Comparison of ENCODE assay signal across 19 cellular contexts in genomic region chr18:25915907-25916306, GRCh38.
DNase-seq lines count a peak whose midpoint lies in the region; ATAC-seq, FAIRE-seq and TF ChIP-seq lines count a peak whose summit lies in the region.
"Had no signal": no experiment of that assay in that cellular context is flagged by ENCODE, and none has a peak within 500 bp of the region (broad histone marks: within the 10 kb centered on the region; RNA-seq: fewer than 3 reads in every experiment).

No MANE protein-coding gene starts in this region.

- H2AFZ ChIP-seq in GM12878 (ENCODE audit: control insufficient read depth, low read depth, low read length), result no peak overlapping the region

- H3K36me3 ChIP-seq in GM12878 (ENCODE audit: control insufficient read depth in 2 of 2, insufficient read depth in 2 of 2, low read length in 1 of 2), result no peaks in the 10 kb centered on the region
- H3K36me3 ChIP-seq in upper lobe of left lung, result no peaks in the 10 kb centered on the region
- H3K36me3 ChIP-seq: esophagus muscularis mucosa, heart left ventricle, neutrophil, Peyer's patch, WERI-Rb-1 had no signal

- CTCF ChIA-PET in GM12878 (lab: Yijun Ruan, JAX), result no interaction called here

- SMC1A ChIA-PET in GM12878 (lab: Charles Lee; ENCODE audit: uncharacterized antibody, unreplicated experiment), result no interaction called here

- no peak for FAIRE-seq in GM12878 (lab: Jason Lieb, UNC)

- TF ChIP-seq POLR2A in GM12878 (IDR thresholded peaks at IDR 0.05; ENCODE audit: low read depth, low read length) (no peak), upper lobe of left lung (IDR thresholded peaks at IDR 0.05) (no peak)

- no peaks in the 10 kb centered on the region for H3K4me1 Mint-ChIP-seq in nephron progenitor cell
- H3K4me1 Mint-ChIP-seq: CD14-positive monocyte, T-cell had no signal

- no peak overlapping the region for H3K4me3 Mint-ChIP-seq in nephron progenitor cell
- H3K4me3 Mint-ChIP-seq: CD14-positive monocyte, T-cell had no signal

- H3K4me3 ChIP-seq in GM12878 (no peak overlapping the region), upper lobe of left lung (no peak overlapping the region)
- H3K4me3 ChIP-seq: esophagus muscularis mucosa, heart left ventricle, Peyer's patch had no signal

- H3K27me3 Mint-ChIP-seq in nephron progenitor cell (ENCODE audit: low read depth, poor library complexity), result peaks cover 7% of the 10 kb centered on the region

- H3K9ac ChIP-seq in GM12878 (ENCODE audit: control insufficient read depth, insufficient read depth, low read length), result no peak overlapping the region

- peak; percentile 3 for DNase-seq in HuH-7.5 (ENCODE audit: low spot score)
- no peak for DNase-seq in GM12878 (ENCODE audit: low read depth, low spot score)
- no peak for DNase-seq in nephron progenitor cell
- DNase-seq in activated CD4-positive, CD25-positive, alpha-beta regulatory T cell treated with anti-CD3 and anti-CD28 coated beads, Interleukin-2, amount 50 U/mL, for 72 hours, result no peak
- DNase-seq in stimulated activated CD4-positive, alpha-beta T cell treated with anti-CD3 and anti-CD28 coated beads, Interleukin-2, amount 100 ng/mL, for 24 hours, result no peak
- no peak for DNase-seq in upper lobe of left lung
- DNase-seq in SIG-M5 (lab: John Stamatoyannopoulos, UW), result no peak
- DNase-seq: activated gamma-delta T cell treated with Interleukin-2 at 50 U/mL for 16 hours, aorta, DMS79, heart left ventricle, kidney glomerular epithelial cell, Peyer's patch, T-cell, WERI-Rb-1 had no signal

- no peaks in the 10 kb centered on the region for H3K36me3 Mint-ChIP-seq in nephron progenitor cell (ENCODE audit: low read depth)
- H3K36me3 Mint-ChIP-seq: CD14-positive monocyte, T-cell had no signal

- no peaks in the 10 kb centered on the region for H3K4me1 ChIP-seq in GM12878 (ENCODE audit: control insufficient read depth, insufficient read depth, low read length)
- H3K4me1 ChIP-seq in upper lobe of left lung, result no peaks in the 10 kb centered on the region
- H3K4me1 ChIP-seq: esophagus muscularis mucosa, heart left ventricle, Peyer's patch had no signal

- RAD21 ChIA-PET in GM12878 (lab: Charles Lee; ENCODE audit: unreplicated experiment), result interaction anchor here (0.8 kb wide), 1 partner anchor 142 kb away, joined by 3 read pairs; no protein-coding TSS in a partner anchor

- POLR2A ChIA-PET in GM12878 (lab: Charles Lee), result no interaction called here

- 30% methylated on average over 4 of the region's 4 CpGs for WGBS in GM12878 (ENCODE audit: insufficient coverage, insufficient replicate concordance, low lambda C conversion rate, missing lambda C conversion rate)
- WGBS in upper lobe of left lung, 2 donors, result 85 to 89% methylated on average over 4 of the region's 4 CpGs

- in situ Hi-C loops in GM12878 (cut with MboI), result no loop called here

- TF ChIP-seq RAD21 in GM12878 (IDR thresholded peaks at IDR 0.05; ENCODE audit: insufficient read depth, low read depth, low read length), result no peak

- TF ChIP-seq EP300 in GM12878 (IDR thresholded peaks at IDR 0.05; ENCODE audit: borderline replicate concordance in 1 of 2, control insufficient read depth in 1 of 2, low read depth in 2 of 2, low read length in 2 of 2), result no peak
- no peak for TF ChIP-seq EP300 in upper lobe of left lung (IDR thresholded peaks at IDR 0.05)

- intact Hi-C loops in GM12878 (cut with micrococcal nuclease; ENCODE audit: unreplicated experiment), result no loop called here

- no peak overlapping the region for H3K4me2 ChIP-seq in GM12878 (ENCODE audit: control insufficient read depth, insufficient read depth)

- ATAC-seq in GM12878 (peak; percentile 61), upper lobe of left lung (ENCODE audit: low FRiP score in 2 of 2) (no peak)
- ATAC-seq: heart left ventricle, T-cell had no signal

- H3K9me3 Mint-ChIP-seq in nephron progenitor cell, result no peaks in the 10 kb centered on the region
- H3K9me3 Mint-ChIP-seq: T-cell had no signal

- H3K27ac ChIP-seq in GM12878 (ENCODE audit: control insufficient read depth, insufficient read depth) (no peak overlapping the region), upper lobe of left lung (no peak overlapping the region)
- H3K27ac ChIP-seq: esophagus muscularis mucosa, heart left ventricle, neutrophil, Peyer's patch, WERI-Rb-1 had no signal

- no peaks in the 10 kb centered on the region for H3K27me3 ChIP-seq in GM12878 (replicated peaks in 1 of 2; ENCODE audit: control insufficient read depth in 2 of 2, insufficient read depth in 2 of 2, low read length in 1 of 2)
- H3K27me3 ChIP-seq in upper lobe of left lung, result no peaks in the 10 kb centered on the region
- H3K27me3 ChIP-seq: esophagus muscularis mucosa, heart left ventricle, neutrophil, Peyer's patch had no signal

- no TSS peak for BruUV-seq in GM12878 (replicated peaks; lab: Mats Ljungman, UMichigan)

- no peaks in the 10 kb centered on the region for H4K20me1 ChIP-seq in GM12878 (ENCODE audit: control insufficient read depth, insufficient read depth)

- H3K79me2 ChIP-seq in GM12878 (ENCODE audit: control insufficient read depth, insufficient read depth, low read length), result no peaks in the 10 kb centered on the region

- TF ChIP-seq CTCF in GM12872 (IDR thresholded peaks at IDR 0.05; ENCODE audit: insufficient read depth, low read depth, low read length), result peak; percentile 34; the same call in 2 of the 3 replicates
- TF ChIP-seq CTCF in GM12878 (IDR thresholded peaks at IDR 0.05 in 2 of 3, conservative IDR thresholded peaks at IDR 0.05 in 1 of 3; ENCODE audit: control insufficient read depth in 2 of 3, extremely low read depth in 1 of 3, insufficient read depth in 1 of 3, low read depth in 3 of 3, low read length in 3 of 3), result peak in 1 of 3 experiments; percentile 30; a peak in 2 of 6 replicates
- peak; percentile 14 for TF ChIP-seq CTCF in nephron progenitor cell (IDR thresholded peaks at IDR 0.05)
- no peak for TF ChIP-seq CTCF in upper lobe of left lung (IDR thresholded peaks at IDR 0.05)

- no peak overlapping the region for H3K27ac Mint-ChIP-seq in nephron progenitor cell
- H3K27ac Mint-ChIP-seq: T-cell had no signal

- no peaks in the 10 kb centered on the region for H3K9me3 ChIP-seq in GM12878 (replicated peaks; ENCODE audit: control insufficient read depth, insufficient read depth, low read length)
- no peaks in the 10 kb centered on the region for H3K9me3 ChIP-seq in upper lobe of left lung
- H3K9me3 ChIP-seq: esophagus muscularis mucosa, neutrophil, Peyer's patch had no signal

TF ChIP-seq in GM12878, 131 proteins besides CTCF, POLR2A, EP300 and RAD21 (continues in another document):
- TF ChIP-seq, protein P1, sequence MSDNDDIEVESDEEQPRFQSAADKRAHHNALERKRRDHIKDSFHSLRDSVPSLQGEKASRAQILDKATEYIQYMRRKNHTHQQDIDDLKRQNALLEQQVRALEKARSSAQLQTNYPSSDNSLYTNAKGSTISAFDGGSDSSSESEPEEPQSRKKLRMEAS (IDR thresholded peaks at IDR 0.05; ENCODE audit: low read depth, low read length), result no peak
- TF ChIP-seq ATF7 (IDR thresholded peaks at IDR 0.05; ENCODE audit: low read depth) (no peak), SREBF2 (IDR thresholded peaks at IDR 0.05; ENCODE audit: low read length) (no peak), ZNF217 (IDR thresholded peaks at IDR 0.05) (no peak), WRNIP1 (IDR thresholded peaks at IDR 0.05; ENCODE audit: borderline replicate concordance, low read depth, low read length) (no peak), RFX5 (IDR thresholded peaks at IDR 0.05; ENCODE audit: low read depth, low read length) (no peak), BMI1 (IDR thresholded peaks at IDR 0.05; ENCODE audit: borderline replicate concordance) (no peak), ZNF24 (IDR thresholded peaks at IDR 0.05) (no peak), SMARCA5 (IDR thresholded peaks at IDR 0.05) (no peak), ZBTB33 (IDR thresholded peaks at IDR 0.05) (no peak)
- TF ChIP-seq, protein P2, sequence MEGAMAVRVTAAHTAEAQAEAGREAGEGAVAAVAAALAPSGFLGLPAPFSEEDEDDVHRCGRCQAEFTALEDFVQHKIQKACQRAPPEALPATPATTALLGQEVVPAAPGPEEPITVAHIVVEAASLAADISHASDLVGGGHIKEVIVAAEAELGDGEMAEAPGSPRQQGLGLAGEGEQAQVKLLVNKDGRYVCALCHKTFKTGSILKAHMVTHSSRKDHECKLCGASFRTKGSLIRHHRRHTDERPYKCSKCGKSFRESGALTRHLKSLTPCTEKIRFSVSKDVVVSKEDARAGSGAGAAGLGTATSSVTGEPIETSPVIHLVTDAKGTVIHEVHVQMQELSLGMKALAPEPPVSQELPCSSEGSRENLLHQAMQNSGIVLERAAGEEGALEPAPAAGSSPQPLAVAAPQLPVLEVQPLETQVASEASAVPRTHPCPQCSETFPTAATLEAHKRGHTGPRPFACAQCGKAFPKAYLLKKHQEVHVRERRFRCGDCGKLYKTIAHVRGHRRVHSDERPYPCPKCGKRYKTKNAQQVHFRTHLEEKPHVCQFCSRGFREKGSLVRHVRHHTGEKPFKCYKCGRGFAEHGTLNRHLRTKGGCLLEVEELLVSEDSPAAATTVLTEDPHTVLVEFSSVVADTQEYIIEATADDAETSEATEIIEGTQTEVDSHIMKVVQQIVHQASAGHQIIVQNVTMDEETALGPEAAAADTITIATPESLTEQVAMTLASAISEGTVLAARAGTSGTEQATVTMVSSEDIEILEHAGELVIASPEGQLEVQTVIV (IDR thresholded peaks at IDR 0.05; ENCODE audit: borderline replicate concordance, partially characterized antibody), result no peak

Comparison
In these comparisons a context has a peak if more than half of its experiments do, and no peak if none do; other contexts are left out.
1. CTCF ChIP-seq: peak in GM12872 (single experiment) and nephron progenitor cell (single experiment); none in upper lobe of left lung (0 of 6).